Comparison of ENCODE assay signal across 1 cellular context in genomic region chr17:8927395-8927794, GRCh38.
TF ChIP-seq lines count a peak whose summit lies in the region.

No MANE protein-coding gene starts in this region.

TF ChIP-seq in HEK293, 187 proteins besides CTCF, POLR2A, EP300 and RAD21 (continued from another document):
- TF ChIP-seq ZNF354C (tag by site-specific recombination; IDR thresholded peaks at IDR 0.05; ENCODE audit: borderline replicate concordance, low read depth) = no peak
- peak; percentile 46 for TF ChIP-seq GLIS1 (tag by site-specific recombination; IDR thresholded peaks at IDR 0.05)
- TF ChIP-seq ZNF629 (tag by site-specific recombination; IDR thresholded peaks at IDR 0.05) = peak; percentile 40; the same call in 1 of the 2 replicates
- no peak for TF ChIP-seq ZNF549 (tag by site-specific recombination; IDR thresholded peaks at IDR 0.05)
- TF ChIP-seq ZNF292 (tag by site-specific recombination; IDR thresholded peaks at IDR 0.05; ENCODE audit: borderline replicate concordance, low read depth) = no peak
- no peak for TF ChIP-seq SCRT1 (tag by site-specific recombination; IDR thresholded peaks at IDR 0.05; ENCODE audit: borderline replicate concordance)
- no peak for TF ChIP-seq GLIS2 (tag by site-specific recombination; IDR thresholded peaks at IDR 0.05)
- no peak for TF ChIP-seq BCL11B (tag by site-specific recombination; IDR thresholded peaks at IDR 0.05; ENCODE audit: low read depth)
- TF ChIP-seq ZIC2 (tag by site-specific recombination; IDR thresholded peaks at IDR 0.05) = peak; percentile 33
- no peak for TF ChIP-seq ZFP3 (tag by site-specific recombination; IDR thresholded peaks at IDR 0.05; ENCODE audit: low read depth)
- no peak for TF ChIP-seq YY1 (tag by site-specific recombination; IDR thresholded peaks at IDR 0.05)
- TF ChIP-seq MYNN (tag by site-specific recombination; IDR thresholded peaks at IDR 0.05; ENCODE audit: borderline replicate concordance) = no peak
- no peak for TF ChIP-seq ZSCAN5A (tag by site-specific recombination; IDR thresholded peaks at IDR 0.05)
- TF ChIP-seq ZNF48 (tag by site-specific recombination; IDR thresholded peaks at IDR 0.05) = no peak
- 0 out of 2 replicates have a peak, but pooled peaks have one; percentile 19 for TF ChIP-seq ZNF660 (tag by site-specific recombination; IDR thresholded peaks at IDR 0.05)
- TF ChIP-seq ZNF266 (tag by site-specific recombination; IDR thresholded peaks at IDR 0.05; ENCODE audit: low read depth) = no peak
- TF ChIP-seq SP3 (tag by site-specific recombination; IDR thresholded peaks at IDR 0.05) = no peak
- peak; percentile 60; the same call in 1 of the 2 replicates for TF ChIP-seq ATF2 (tag by site-specific recombination; IDR thresholded peaks at IDR 0.05; ENCODE audit: low read depth)
- TF ChIP-seq ZFP69B (tag by site-specific recombination; IDR thresholded peaks at IDR 0.05) = no peak
- no peak for TF ChIP-seq PRDM6 (tag by site-specific recombination; IDR thresholded peaks at IDR 0.05)
- no peak for TF ChIP-seq ZNF155 (tag by site-specific recombination; IDR thresholded peaks at IDR 0.05)
- no peak for TF ChIP-seq ZNF555 (tag by site-specific recombination; conservative IDR thresholded peaks at IDR 0.05)
- TF ChIP-seq ZBTB21 (tag by site-specific recombination; IDR thresholded peaks at IDR 0.05) = peak; percentile 83
- no peak for TF ChIP-seq GFI1B (tag by site-specific recombination; IDR thresholded peaks at IDR 0.05)
- TF ChIP-seq ZNF335 (tag by site-specific recombination; conservative IDR thresholded peaks at IDR 0.05) = no peak
- TF ChIP-seq ZNF211 (tag by site-specific recombination; IDR thresholded peaks at IDR 0.05; ENCODE audit: low read depth) = no peak
- TF ChIP-seq KLF1 (tag by site-specific recombination; IDR thresholded peaks at IDR 0.05) = no peak
- no peak for TF ChIP-seq REST (tag by site-specific recombination; IDR thresholded peaks at IDR 0.05)
TF ChIP-seq in HEK293: peak in this region for 7.
